Comparison of ENCODE assay signal across 1 cellular context in genomic region chr6:88183503-88183902, GRCh38.
TF ChIP-seq lines count a peak whose summit lies in the region.

No MANE protein-coding gene starts in this region.

TF ChIP-seq in WTC11, 78 proteins besides CTCF, POLR2A, EP300 and RAD21 (continued from another document):
- TF ChIP-seq E2F4 (CRISPR knock-in tag; IDR thresholded peaks at IDR 0.05; ENCODE audit: borderline replicate concordance, low read depth) (no peak), ZNF671 (CRISPR knock-in tag; IDR thresholded peaks at IDR 0.05) (no peak), ZNF532 (CRISPR knock-in tag; IDR thresholded peaks at IDR 0.05; ENCODE audit: borderline replicate concordance) (no peak), RORB (CRISPR knock-in tag; IDR thresholded peaks at IDR 0.05) (no peak), MLX (CRISPR knock-in tag; IDR thresholded peaks at IDR 0.05) (no peak), JUN (CRISPR knock-in tag; IDR thresholded peaks at IDR 0.05) (no peak), STAT6 (CRISPR knock-in tag; conservative IDR thresholded peaks at IDR 0.05; ENCODE audit: low read depth) (no peak), MXD4 (CRISPR knock-in tag; IDR thresholded peaks at IDR 0.05; ENCODE audit: borderline replicate concordance) (no peak), CREB1 (CRISPR knock-in tag; IDR thresholded peaks at IDR 0.05) (no peak), SP1 (CRISPR knock-in tag; conservative IDR thresholded peaks at IDR 0.05) (no peak), NR1H2 (CRISPR knock-in tag; IDR thresholded peaks at IDR 0.05) (no peak), ZNF416 (CRISPR knock-in tag; IDR thresholded peaks at IDR 0.05) (no peak), NFE2L1 (CRISPR knock-in tag; IDR thresholded peaks at IDR 0.05) (no peak), ZNF281 (CRISPR knock-in tag; IDR thresholded peaks at IDR 0.05) (no peak)
